30 cellular contexts compared by ENCODE assay signal in genomic region chr5:43959148-43959547, GRCh38.
"Had no signal": no experiment of that assay in that cellular context is flagged by ENCODE, and none has a peak within 500 bp of the region (broad histone marks: within the 10 kb centered on the region; RNA-seq: fewer than 3 reads in every experiment).

No MANE protein-coding gene starts in this region.

- H3K36me3 Mint-ChIP-seq: T-cell had no signal

- H3K27me3 ChIP-seq: SJCRH30 had no signal

- FAIRE-seq: RCC 7860 had no signal

- H3K27ac ChIP-seq: PC-9, RWPE1, SJCRH30, SK-N-MC had no signal

- H3K4me1 Mint-ChIP-seq: T-cell had no signal

- H3K27me3 Mint-ChIP-seq: T-cell had no signal

- H3K36me3 ChIP-seq: SJCRH30 had no signal

- H3K4me3 Mint-ChIP-seq: T-cell had no signal

- H3K4me1 ChIP-seq: SJCRH30 had no signal

- ATAC-seq: Panc1, Right ventricle myocardium inferior, SK-N-SH treated with all-trans-retinoic acid at 6 μM for 48 hours, T-cell had no signal

- H3K4me3 ChIP-seq: PC-9, SJCRH30, SK-N-MC had no signal

- H3K27ac Mint-ChIP-seq: T-cell had no signal

- H2AFZ ChIP-seq: PC-9 had no signal

- DNase-seq: Karpas-422, MM.1S, MV-4-11, NCI-H1092, NCI-H1105, NCI-H1417 treated with DMSO at 0.1 percent for 48 hours, NCI-H1436 treated with DMSO at 0.1 percent for 48 hours, NCI-H1694 treated with DMSO at 0.1 percent for 48 hours, NCI-H187 treated with DMSO at 0.1 percent for 48 hours, NCI-H2029, NCI-H2081, NCI-H226, NCI-H446 treated with DMSO at 0.1 percent for 48 hours, NCI-H510A, NCI-H524, NCI-H526, NCI-H69, NCI-H748 treated with DMSO at 0.1 percent for 48 hours, NCI-H82, PC-9, SHP77, SIG-M5, SJCRH30, T-cell had no signal

- H3K4me2 ChIP-seq: PC-9 had no signal
